Comparison of ENCODE assay signal across 7 cellular contexts in the genomic region with DNA sequence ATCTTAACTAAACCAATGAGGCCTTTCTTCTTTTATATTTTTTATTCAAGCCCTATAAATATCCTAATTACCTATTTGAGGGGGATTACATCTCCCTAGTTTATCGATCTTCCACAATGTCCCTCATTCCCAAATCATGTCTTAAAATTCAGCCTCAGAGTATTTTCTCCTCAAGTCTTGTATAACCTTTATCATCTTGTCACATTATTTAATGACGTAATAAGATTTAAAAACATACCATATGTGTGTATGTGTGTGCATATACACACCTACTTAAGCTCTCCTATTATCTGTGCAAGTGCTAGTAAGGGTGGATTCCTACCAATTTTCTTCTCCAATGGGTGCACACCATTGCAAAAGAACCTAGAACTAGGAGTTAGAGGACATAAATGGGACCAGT.
"Had no signal": no experiment of that assay in that cellular context is flagged by ENCODE, and none has a peak within 500 bp of the region (broad histone marks: within the 10 kb centered on the region; RNA-seq: fewer than 3 reads in every experiment).

No MANE protein-coding gene starts in this region.

- DNase-seq: GDM1, GF-D8 had no signal

- FAIRE-seq: G401.6, GM12891, GM12892, GM18507, GM19239 had no signal
